Comparison of ENCODE assay signal across 33 cellular contexts in genomic region chr5:68946728-68947127, GRCh38.
DNase-seq lines count a peak whose midpoint lies in the region; ATAC-seq and TF ChIP-seq lines count a peak whose summit lies in the region.
"Had no signal": no experiment of that assay in that cellular context is flagged by ENCODE, and none has a peak within 500 bp of the region (broad histone marks: within the 10 kb centered on the region; RNA-seq: fewer than 3 reads in every experiment).

No MANE protein-coding gene starts in this region.

- H3K9me2 ChIP-seq in SK-N-SH = no peaks in the 10 kb centered on the region
- no peaks in the 10 kb centered on the region for H3K9me2 ChIP-seq in neural cell (ENCODE audit: insufficient read depth, low read length)

- WGBS in SK-N-SH (ENCODE audit: low lambda C conversion rate) = 89% methylated on average over 3 of the region's 3 CpGs
- no CpG with 5 or more reads among the region's 3 CpGs for WGBS in trophoblast cell (ENCODE audit: extremely low coverage, insufficient coverage, insufficient read length)

- no peak overlapping the region for H2AK5ac ChIP-seq in trophoblast cell (ENCODE audit: low read length)

- peaks cover 3% of the 10 kb centered on the region for H3K79me1 ChIP-seq in trophoblast cell (ENCODE audit: low read length)

- H3K27ac ChIP-seq in SK-N-SH (ENCODE audit: low read depth in 2 of 2, low read length in 1 of 2) = no peak overlapping the region
- no peak overlapping the region for H3K27ac ChIP-seq in neural cell (ENCODE audit: low read length)
- no peak overlapping the region for H3K27ac ChIP-seq in osteoblast (ENCODE audit: low read depth, low read length)
- H3K27ac ChIP-seq in trophoblast cell (ENCODE audit: low read depth, low read length) = no peak overlapping the region
- H3K27ac ChIP-seq in left ventricle myocardium inferior (replicated peaks) = no peak overlapping the region
- no peak overlapping the region for H3K27ac ChIP-seq in upper lobe of right lung
- H3K27ac ChIP-seq: 22Rv1; A549; BLaER1; BLaER1 treated with 17β-estradiol and CSF1 and Interleukin-3, amounts not matched to agents 10 nM and 100 nM; C4-2B had no signal

- no peaks in the 10 kb centered on the region for H3K36me3 ChIP-seq in SK-N-SH (replicated peaks in 1 of 2; ENCODE audit: control insufficient read depth in 1 of 2, insufficient read depth in 2 of 2, low read length in 1 of 2)
- H3K36me3 ChIP-seq in neural cell (ENCODE audit: insufficient read depth, low read length) = no peaks in the 10 kb centered on the region
- H3K36me3 ChIP-seq in osteoblast (ENCODE audit: insufficient read depth, low read length) = no peaks in the 10 kb centered on the region
- no peaks in the 10 kb centered on the region for H3K36me3 ChIP-seq in trophoblast cell (ENCODE audit: control insufficient read depth in 1 of 2, insufficient read depth in 2 of 2, low read length in 2 of 2)
- H3K36me3 ChIP-seq in left ventricle myocardium inferior = no peaks in the 10 kb centered on the region
- no peaks in the 10 kb centered on the region for H3K36me3 ChIP-seq in upper lobe of right lung
- H3K36me3 ChIP-seq: BE2C; BLaER1; BLaER1 treated with 17β-estradiol and CSF1 and Interleukin-3, amounts not matched to agents 10 nM and 100 nM had no signal

- DNase-seq in SK-N-SH (no peak), osteoblast (ENCODE audit: insufficient read length, low spot score, missing footprints) (peak; percentile 25), trophoblast cell (peak; percentile 58 to 78), left ventricle myocardium inferior (no peak), upper lobe of right lung (no peak), NCI-H748 treated with DMSO at 0.1 percent for 48 hours (lab: John Stamatoyannopoulos, UW) (no peak)
- DNase-seq: 8988T; ACHN; AML-193; BE2C; C1 segment of cervical spinal cord; Caco-2; Calu3; CD4-positive, alpha-beta memory T cell; CD4-positive, alpha-beta T cell; CD4-positive, CD25-positive, alpha-beta regulatory T cell; CD8-positive, alpha-beta memory T cell; CD8-positive, alpha-beta T cell; COR-L47; DMS 273 treated with DMSO at 0.1 percent for 48 hours; DMS153; DMS53; DMS79; DMS79 treated with DMSO at 0.1 percent for 48 hours; DND-41; EL had no signal

- intact Hi-C loops in left ventricle myocardium inferior (cut with micrococcal nuclease) (no loop called here), upper lobe of right lung (cut with DNase I) (no loop called here)

- H3K4ac ChIP-seq in trophoblast cell (ENCODE audit: low read depth, low read length) = no peak overlapping the region

- H3K79me2 ChIP-seq in SK-N-SH (ENCODE audit: insufficient read depth) (no peaks in the 10 kb centered on the region), neural cell (replicated peaks; ENCODE audit: insufficient read depth, low read length) (no peaks in the 10 kb centered on the region), osteoblast (ENCODE audit: insufficient read depth, low read length) (no peaks in the 10 kb centered on the region), trophoblast cell (ENCODE audit: control insufficient read depth, insufficient read depth, low read length, poor library complexity) (no peaks in the 10 kb centered on the region)

- POLR2A ChIA-PET in SK-N-SH (lab: Yijun Ruan, JAX) = no interaction called here

- 0 out of 2 replicates have a peak overlapping the region, but pooled peaks have one; percentile 18 for H2AFZ ChIP-seq in SK-N-SH (ENCODE audit: low read depth)
- no peak overlapping the region for H2AFZ ChIP-seq in neural cell (ENCODE audit: low read depth, low read length)
- H2AFZ ChIP-seq in osteoblast (ENCODE audit: low read length) = no peak overlapping the region
- no peak overlapping the region for H2AFZ ChIP-seq in trophoblast cell (ENCODE audit: insufficient read depth, low read length, poor library complexity)

- CTCF ChIA-PET in SK-N-SH (lab: Yijun Ruan, JAX) = no interaction called here

- no peak overlapping the region for H3K23ac ChIP-seq in trophoblast cell (ENCODE audit: low read length)

- H3K9ac ChIP-seq in SK-N-SH = no peak overlapping the region
- no peak overlapping the region for H3K9ac ChIP-seq in neural cell (ENCODE audit: low read length)
- no peak overlapping the region for H3K9ac ChIP-seq in trophoblast cell (ENCODE audit: low read length)
- H3K9ac ChIP-seq: BLaER1; BLaER1 treated with 17β-estradiol and CSF1 and Interleukin-3, amounts not matched to agents 10 nM and 100 nM had no signal

- H3K4me2 ChIP-seq in SK-N-SH = no peak overlapping the region
- no peak overlapping the region for H3K4me2 ChIP-seq in neural cell (ENCODE audit: low read length)
- H3K4me2 ChIP-seq in osteoblast (ENCODE audit: insufficient read depth, low read length) = no peak overlapping the region
- no peak overlapping the region for H3K4me2 ChIP-seq in trophoblast cell (ENCODE audit: low read length)
- H3K4me2 ChIP-seq: A549; BLaER1; BLaER1 treated with 17β-estradiol and CSF1 and Interleukin-3, amounts not matched to agents 10 nM and 100 nM had no signal

- no peak overlapping the region for H4K91ac ChIP-seq in trophoblast cell (ENCODE audit: low read depth, low read length)

- no peak overlapping the region for H3K18ac ChIP-seq in trophoblast cell (ENCODE audit: low read length)

- H2BK120ac ChIP-seq in trophoblast cell (ENCODE audit: insufficient read depth, low read length, poor library complexity) = no peak overlapping the region

- H3K27me3 ChIP-seq in SK-N-SH (ENCODE audit: insufficient read depth) (no peaks in the 10 kb centered on the region), neural cell (ENCODE audit: insufficient read depth, low read depth, low read length) (no peaks in the 10 kb centered on the region), osteoblast (ENCODE audit: insufficient read depth, low read length) (peaks cover 10% of the 10 kb centered on the region), trophoblast cell (ENCODE audit: insufficient read depth, low read length) (no peaks in the 10 kb centered on the region), left ventricle myocardium inferior (ENCODE audit: low read depth) (no peaks in the 10 kb centered on the region), upper lobe of right lung (no peaks in the 10 kb centered on the region)
- H3K27me3 ChIP-seq: BE2C; BLaER1; BLaER1 treated with 17β-estradiol and CSF1 and Interleukin-3, amounts not matched to agents 10 nM and 100 nM had no signal

- no peaks in the 10 kb centered on the region for H3F3A ChIP-seq in SK-N-SH (replicated peaks; ENCODE audit: insufficient read depth)
- no peaks in the 10 kb centered on the region for H3F3A ChIP-seq in neural cell (ENCODE audit: insufficient read depth, low read length, poor library complexity, severe bottlenecking)

- H4K12ac ChIP-seq in trophoblast cell (ENCODE audit: low read depth, low read length) = no peak overlapping the region

- H3K9me3 ChIP-seq in SK-N-SH (no peaks in the 10 kb centered on the region), neural cell (ENCODE audit: low read length) (no peaks in the 10 kb centered on the region), osteoblast (ENCODE audit: low read depth, low read length) (no peaks in the 10 kb centered on the region), trophoblast cell (ENCODE audit: insufficient read depth, low read depth, low read length) (no peaks in the 10 kb centered on the region), left ventricle myocardium inferior (replicated peaks) (no peaks in the 10 kb centered on the region), upper lobe of right lung (no peaks in the 10 kb centered on the region)
- H3K9me3 ChIP-seq: A549, BE2C, Caco-2 had no signal

- H2BK5ac ChIP-seq in trophoblast cell (ENCODE audit: low read depth, low read length, poor library complexity) = no peak overlapping the region

- TF ChIP-seq CTCF in SK-N-SH (IDR thresholded peaks at IDR 0.05) (no peak), neural cell (IDR thresholded peaks at IDR 0.05; ENCODE audit: poor library complexity, severe bottlenecking) (no peak), osteoblast (IDR thresholded peaks at IDR 0.05; ENCODE audit: extremely low read depth, low read depth, low read length) (no peak), left ventricle myocardium inferior (IDR thresholded peaks at IDR 0.05; ENCODE audit: borderline replicate concordance) (no peak), upper lobe of right lung (IDR thresholded peaks at IDR 0.05) (no peak)

- H2BK12ac ChIP-seq in trophoblast cell (ENCODE audit: low read length) = no peak overlapping the region

- no peaks in the 10 kb centered on the region for H4K20me1 ChIP-seq in SK-N-SH (ENCODE audit: insufficient read depth)
- H4K20me1 ChIP-seq in neural cell (ENCODE audit: insufficient read depth) = no peaks in the 10 kb centered on the region
- no peaks in the 10 kb centered on the region for H4K20me1 ChIP-seq in osteoblast (ENCODE audit: insufficient read depth, low read length)
- H4K20me1 ChIP-seq: BLaER1; BLaER1 treated with 17β-estradiol and CSF1 and Interleukin-3, amounts not matched to agents 10 nM and 100 nM had no signal

- H3K4me1 ChIP-seq in SK-N-SH (ENCODE audit: control insufficient read depth in 1 of 2, insufficient read depth in 2 of 2, low read depth in 1 of 2, low read length in 1 of 2) = peaks cover 0 to 14% of the 10 kb centered on the region in 2 experiments; a peak in 2 of 4 replicates
- H3K4me1 ChIP-seq in osteoblast (ENCODE audit: insufficient read depth, low read length) = no peaks in the 10 kb centered on the region
- H3K4me1 ChIP-seq in trophoblast cell (ENCODE audit: control insufficient read depth in 1 of 2, insufficient read depth in 2 of 2, low read length in 2 of 2) = peaks cover 9 to 13% of the 10 kb centered on the region in 2 experiments
- H3K4me1 ChIP-seq in left ventricle myocardium inferior = peaks cover 27% of the 10 kb centered on the region
- no peaks in the 10 kb centered on the region for H3K4me1 ChIP-seq in upper lobe of right lung
- H3K4me1 ChIP-seq: A549; BLaER1; BLaER1 treated with 17β-estradiol and CSF1 and Interleukin-3, amounts not matched to agents 10 nM and 100 nM; Caco-2 had no signal

- TF ChIP-seq RAD21 in SK-N-SH (IDR thresholded peaks at IDR 0.05; ENCODE audit: low read length) (no peak), neural cell (conservative IDR thresholded peaks at IDR 0.05) (no peak)

- ATAC-seq in SK-N-SH treated with all-trans-retinoic acid at 6 μM for 48 hours (no peak), upper lobe of right lung (no peak)
- ATAC-seq: A549; CD8-positive, alpha-beta T cell had no signal

- TF ChIP-seq EP300 in SK-N-SH (IDR thresholded peaks at IDR 0.05; ENCODE audit: borderline replicate concordance in 1 of 2, low read depth in 1 of 2, low read length in 1 of 2) (no peak), neural cell (conservative IDR thresholded peaks at IDR 0.05; ENCODE audit: poor library complexity, severe bottlenecking) (no peak)

- no peak overlapping the region for H3K14ac ChIP-seq in trophoblast cell (ENCODE audit: low read length)

- no peak overlapping the region for H4K8ac ChIP-seq in trophoblast cell (ENCODE audit: low read depth, low read length)

- H3K4me3 ChIP-seq in SK-N-SH (ENCODE audit: low read depth in 2 of 2, low read length in 1 of 2) (no peak overlapping the region), neural cell (ENCODE audit: low read length) (no peak overlapping the region), osteoblast (ENCODE audit: insufficient read depth, low read length) (no peak overlapping the region), trophoblast cell (ENCODE audit: low read depth, low read length) (no peak overlapping the region), left ventricle myocardium inferior (no peak overlapping the region), upper lobe of right lung (no peak overlapping the region)
- H3K4me3 ChIP-seq: A549; BLaER1; BLaER1 treated with 17β-estradiol and CSF1 and Interleukin-3, amounts not matched to agents 10 nM and 100 nM had no signal

Comparison
In these comparisons a context has a peak if more than half of its experiments do, and no peak if none do; other contexts are left out.
1. DNase-seq: peak in osteoblast (single experiment) and trophoblast cell (2 of 2); none in SK-N-SH (single experiment), left ventricle myocardium inferior (single experiment), upper lobe of right lung (single experiment) and NCI-H748 treated with DMSO at 0.1 percent for 48 hours (single experiment).